ENCODE assay signal across 1 cellular context in the genomic region with DNA sequence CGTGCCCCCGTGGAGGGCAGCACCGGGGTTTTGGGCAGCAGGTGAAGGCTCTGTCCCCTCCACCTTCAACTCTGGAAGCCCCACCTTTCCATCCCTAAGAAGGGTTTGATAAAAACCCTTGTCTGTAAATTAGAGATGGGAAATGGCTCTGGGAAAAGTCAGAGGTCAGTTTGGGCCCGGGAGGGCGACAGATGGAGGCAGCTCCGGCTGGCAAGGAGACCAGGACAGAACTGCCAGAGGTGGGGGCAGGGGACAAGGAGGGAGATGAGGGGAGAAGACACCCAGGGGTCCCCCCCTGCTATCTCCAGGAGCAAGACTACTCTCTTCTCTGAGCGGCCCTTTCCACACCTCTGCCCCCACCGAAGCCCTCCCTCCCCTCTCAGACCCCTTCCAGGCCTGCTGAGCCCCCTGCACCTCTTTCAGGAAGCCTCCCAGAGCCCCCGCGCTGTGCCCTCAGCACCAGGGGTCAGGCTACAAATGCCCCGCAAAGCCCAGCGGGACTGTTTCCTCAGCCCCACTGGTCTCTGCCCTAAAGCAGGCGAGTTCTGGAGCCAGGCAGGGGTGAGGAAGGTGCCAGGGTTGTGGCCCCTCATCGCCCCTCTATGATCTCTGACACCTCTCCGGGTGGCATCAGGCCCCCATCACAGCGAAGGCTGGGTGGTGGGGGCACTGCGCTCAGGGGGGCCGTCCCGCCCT.
A peak's percentile ranks its signal among the peaks of the same experiment; 100 is the strongest.
TF ChIP-seq lines count a peak whose summit lies in the region.

No MANE protein-coding gene starts in this region.

TF ChIP-seq in K562, 482 proteins besides CTCF, POLR2A, EP300 and RAD21 (continued from another document):
- TF ChIP-seq, protein P1, sequence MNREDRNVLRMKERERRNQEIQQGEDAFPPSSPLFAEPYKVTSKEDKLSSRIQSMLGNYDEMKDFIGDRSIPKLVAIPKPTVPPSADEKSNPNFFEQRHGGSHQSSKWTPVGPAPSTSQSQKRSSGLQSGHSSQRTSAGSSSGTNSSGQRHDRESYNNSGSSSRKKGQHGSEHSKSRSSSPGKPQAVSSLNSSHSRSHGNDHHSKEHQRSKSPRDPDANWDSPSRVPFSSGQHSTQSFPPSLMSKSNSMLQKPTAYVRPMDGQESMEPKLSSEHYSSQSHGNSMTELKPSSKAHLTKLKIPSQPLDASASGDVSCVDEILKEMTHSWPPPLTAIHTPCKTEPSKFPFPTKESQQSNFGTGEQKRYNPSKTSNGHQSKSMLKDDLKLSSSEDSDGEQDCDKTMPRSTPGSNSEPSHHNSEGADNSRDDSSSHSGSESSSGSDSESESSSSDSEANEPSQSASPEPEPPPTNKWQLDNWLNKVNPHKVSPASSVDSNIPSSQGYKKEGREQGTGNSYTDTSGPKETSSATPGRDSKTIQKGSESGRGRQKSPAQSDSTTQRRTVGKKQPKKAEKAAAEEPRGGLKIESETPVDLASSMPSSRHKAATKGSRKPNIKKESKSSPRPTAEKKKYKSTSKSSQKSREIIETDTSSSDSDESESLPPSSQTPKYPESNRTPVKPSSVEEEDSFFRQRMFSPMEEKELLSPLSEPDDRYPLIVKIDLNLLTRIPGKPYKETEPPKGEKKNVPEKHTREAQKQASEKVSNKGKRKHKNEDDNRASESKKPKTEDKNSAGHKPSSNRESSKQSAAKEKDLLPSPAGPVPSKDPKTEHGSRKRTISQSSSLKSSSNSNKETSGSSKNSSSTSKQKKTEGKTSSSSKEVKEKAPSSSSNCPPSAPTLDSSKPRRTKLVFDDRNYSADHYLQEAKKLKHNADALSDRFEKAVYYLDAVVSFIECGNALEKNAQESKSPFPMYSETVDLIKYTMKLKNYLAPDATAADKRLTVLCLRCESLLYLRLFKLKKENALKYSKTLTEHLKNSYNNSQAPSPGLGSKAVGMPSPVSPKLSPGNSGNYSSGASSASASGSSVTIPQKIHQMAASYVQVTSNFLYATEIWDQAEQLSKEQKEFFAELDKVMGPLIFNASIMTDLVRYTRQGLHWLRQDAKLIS (CRISPR knock-in tag; IDR thresholded peaks at IDR 0.05), result 0 out of 2 replicates have a peak, but pooled peaks have one; percentile 44
- TF ChIP-seq, protein P2, sequence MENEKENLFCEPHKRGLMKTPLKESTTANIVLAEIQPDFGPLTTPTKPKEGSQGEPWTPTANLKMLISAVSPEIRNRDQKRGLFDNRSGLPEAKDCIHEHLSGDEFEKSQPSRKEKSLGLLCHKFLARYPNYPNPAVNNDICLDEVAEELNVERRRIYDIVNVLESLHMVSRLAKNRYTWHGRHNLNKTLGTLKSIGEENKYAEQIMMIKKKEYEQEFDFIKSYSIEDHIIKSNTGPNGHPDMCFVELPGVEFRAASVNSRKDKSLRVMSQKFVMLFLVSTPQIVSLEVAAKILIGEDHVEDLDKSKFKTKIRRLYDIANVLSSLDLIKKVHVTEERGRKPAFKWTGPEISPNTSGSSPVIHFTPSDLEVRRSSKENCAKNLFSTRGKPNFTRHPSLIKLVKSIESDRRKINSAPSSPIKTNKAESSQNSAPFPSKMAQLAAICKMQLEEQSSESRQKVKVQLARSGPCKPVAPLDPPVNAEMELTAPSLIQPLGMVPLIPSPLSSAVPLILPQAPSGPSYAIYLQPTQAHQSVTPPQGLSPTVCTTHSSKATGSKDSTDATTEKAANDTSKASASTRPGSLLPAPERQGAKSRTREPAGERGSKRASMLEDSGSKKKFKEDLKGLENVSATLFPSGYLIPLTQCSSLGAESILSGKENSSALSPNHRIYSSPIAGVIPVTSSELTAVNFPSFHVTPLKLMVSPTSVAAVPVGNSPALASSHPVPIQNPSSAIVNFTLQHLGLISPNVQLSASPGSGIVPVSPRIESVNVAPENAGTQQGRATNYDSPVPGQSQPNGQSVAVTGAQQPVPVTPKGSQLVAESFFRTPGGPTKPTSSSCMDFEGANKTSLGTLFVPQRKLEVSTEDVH (IDR thresholded peaks at IDR 0.05; ENCODE audit: low read depth, partially characterized antibody), result no peak
- TF ChIP-seq, protein P3, sequence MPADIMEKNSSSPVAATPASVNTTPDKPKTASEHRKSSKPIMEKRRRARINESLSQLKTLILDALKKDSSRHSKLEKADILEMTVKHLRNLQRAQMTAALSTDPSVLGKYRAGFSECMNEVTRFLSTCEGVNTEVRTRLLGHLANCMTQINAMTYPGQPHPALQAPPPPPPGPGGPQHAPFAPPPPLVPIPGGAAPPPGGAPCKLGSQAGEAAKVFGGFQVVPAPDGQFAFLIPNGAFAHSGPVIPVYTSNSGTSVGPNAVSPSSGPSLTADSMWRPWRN (IDR thresholded peaks at IDR 0.05; ENCODE audit: low read depth), result no peak
- TF ChIP-seq MYC (IDR thresholded peaks at IDR 0.05; ENCODE audit: low read depth, low read length) (no peak), MYC (CRISPR knock-in tag; IDR thresholded peaks at IDR 0.05; ENCODE audit: borderline replicate concordance, low read depth) (0 out of 2 replicates have a peak, but pooled peaks have one; percentile 32), LCOR (CRISPR knock-in tag; IDR thresholded peaks at IDR 0.05) (no peak), KDM5B (IDR thresholded peaks at IDR 0.05; ENCODE audit: insufficient replicate concordance, low read depth, low read length) (peak; percentile 20), CSDE1 (IDR thresholded peaks at IDR 0.05) (no peak)
- TF ChIP-seq, protein P4, sequence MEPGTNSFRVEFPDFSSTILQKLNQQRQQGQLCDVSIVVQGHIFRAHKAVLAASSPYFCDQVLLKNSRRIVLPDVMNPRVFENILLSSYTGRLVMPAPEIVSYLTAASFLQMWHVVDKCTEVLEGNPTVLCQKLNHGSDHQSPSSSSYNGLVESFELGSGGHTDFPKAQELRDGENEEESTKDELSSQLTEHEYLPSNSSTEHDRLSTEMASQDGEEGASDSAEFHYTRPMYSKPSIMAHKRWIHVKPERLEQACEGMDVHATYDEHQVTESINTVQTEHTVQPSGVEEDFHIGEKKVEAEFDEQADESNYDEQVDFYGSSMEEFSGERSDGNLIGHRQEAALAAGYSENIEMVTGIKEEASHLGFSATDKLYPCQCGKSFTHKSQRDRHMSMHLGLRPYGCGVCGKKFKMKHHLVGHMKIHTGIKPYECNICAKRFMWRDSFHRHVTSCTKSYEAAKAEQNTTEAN (CRISPR knock-in tag; IDR thresholded peaks at IDR 0.05), result no peak
- TF ChIP-seq, protein P5, sequence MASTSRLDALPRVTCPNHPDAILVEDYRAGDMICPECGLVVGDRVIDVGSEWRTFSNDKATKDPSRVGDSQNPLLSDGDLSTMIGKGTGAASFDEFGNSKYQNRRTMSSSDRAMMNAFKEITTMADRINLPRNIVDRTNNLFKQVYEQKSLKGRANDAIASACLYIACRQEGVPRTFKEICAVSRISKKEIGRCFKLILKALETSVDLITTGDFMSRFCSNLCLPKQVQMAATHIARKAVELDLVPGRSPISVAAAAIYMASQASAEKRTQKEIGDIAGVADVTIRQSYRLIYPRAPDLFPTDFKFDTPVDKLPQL (IDR thresholded peaks at IDR 0.05; ENCODE audit: extremely low read depth, insufficient read length), result no peak
- TF ChIP-seq, protein P6, sequence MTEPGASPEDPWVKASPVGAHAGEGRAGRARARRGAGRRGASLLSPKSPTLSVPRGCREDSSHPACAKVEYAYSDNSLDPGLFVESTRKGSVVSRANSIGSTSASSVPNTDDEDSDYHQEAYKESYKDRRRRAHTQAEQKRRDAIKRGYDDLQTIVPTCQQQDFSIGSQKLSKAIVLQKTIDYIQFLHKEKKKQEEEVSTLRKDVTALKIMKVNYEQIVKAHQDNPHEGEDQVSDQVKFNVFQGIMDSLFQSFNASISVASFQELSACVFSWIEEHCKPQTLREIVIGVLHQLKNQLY (CRISPR knock-in tag; conservative IDR thresholded peaks at IDR 0.05), result 0 out of 4 replicates have a peak, but pooled peaks of 1 of the 2 experiments have one; percentile 57
- TF ChIP-seq, protein P7, sequence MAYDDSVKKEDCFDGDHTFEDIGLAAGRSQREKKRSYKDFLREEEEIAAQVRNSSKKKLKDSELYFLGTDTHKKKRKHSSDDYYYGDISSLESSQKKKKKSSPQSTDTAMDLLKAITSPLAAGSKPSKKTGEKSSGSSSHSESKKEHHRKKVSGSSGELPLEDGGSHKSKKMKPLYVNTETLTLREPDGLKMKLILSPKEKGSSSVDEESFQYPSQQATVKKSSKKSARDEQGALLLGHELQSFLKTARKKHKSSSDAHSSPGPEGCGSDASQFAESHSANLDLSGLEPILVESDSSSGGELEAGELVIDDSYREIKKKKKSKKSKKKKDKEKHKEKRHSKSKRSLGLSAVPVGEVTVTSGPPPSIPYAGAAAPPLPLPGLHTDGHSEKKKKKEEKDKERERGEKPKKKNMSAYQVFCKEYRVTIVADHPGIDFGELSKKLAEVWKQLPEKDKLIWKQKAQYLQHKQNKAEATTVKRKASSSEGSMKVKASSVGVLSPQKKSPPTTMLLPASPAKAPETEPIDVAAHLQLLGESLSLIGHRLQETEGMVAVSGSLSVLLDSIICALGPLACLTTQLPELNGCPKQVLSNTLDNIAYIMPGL (CRISPR knock-in tag; IDR thresholded peaks at IDR 0.05), result 0 out of 2 replicates have a peak, but pooled peaks have one; percentile 77
